In the genomic region with DNA sequence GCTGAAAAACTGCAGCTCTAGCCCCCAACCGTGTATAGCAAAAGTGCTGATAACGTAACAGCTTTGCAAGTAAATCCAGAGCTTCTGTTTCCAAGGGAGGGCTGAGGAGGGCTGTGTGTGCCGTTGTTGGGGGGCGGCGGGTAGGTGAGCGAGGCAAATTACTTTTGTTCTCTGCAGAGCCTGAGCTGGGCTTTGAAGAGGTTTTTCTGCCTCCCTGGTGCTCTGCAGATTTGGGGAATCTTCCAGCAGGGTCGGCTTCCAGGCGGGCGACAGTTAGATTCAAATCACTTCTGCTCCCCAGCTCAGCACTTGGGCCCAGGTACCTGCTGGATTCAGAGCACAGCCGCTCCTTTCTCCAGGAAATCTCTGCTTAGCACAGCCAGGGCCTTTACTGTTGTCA, we compare ENCODE assay signal across 20 cellular contexts.
"Had no signal": no experiment of that assay in that cellular context is flagged by ENCODE, and none has a peak within 500 bp of the region (broad histone marks: within the 10 kb centered on the region; RNA-seq: fewer than 3 reads in every experiment).

No MANE protein-coding gene starts in this region.

- ATAC-seq: activated naive CD4-positive, alpha-beta T cell treated with anti-CD3 and anti-CD28 coated beads, Interleukin-2, amount 50 U/mL, for 72 hours; heart right ventricle; left lobe of liver; naive thymus-derived CD4-positive, alpha-beta T cell; sciatic nerve; stimulated activated naive B cell treated with anti-CD40 and anti-IgM and Interleukin-4, amounts not matched to agents 10 μg/mL and 1 μg/mL and 100 μg/mL, for 72 hours had no signal

- H3K9ac ChIP-seq: parathyroid adenoma had no signal

- H3K4me1 ChIP-seq: heart right ventricle, parathyroid adenoma, transverse colon had no signal

- DNase-seq: activated gamma-delta T cell treated with Interleukin-2 at 50 U/mL for 16 hours; activated T-cell treated with anti-CD3 and anti-CD28 coated beads, Interleukin-2, amount 50 U/mL, for 1 hour; aorta; central memory CD4-positive, alpha-beta T cell; dorsolateral prefrontal cortex; heart right ventricle; kidney; naive thymus-derived CD4-positive, alpha-beta T cell; small intestine; stimulated activated CD4-positive, alpha-beta T cell treated with anti-CD3 and anti-CD28 coated beads, Interleukin-15, amount 100 ng/mL, for 24 hours; stimulated activated CD8-positive, alpha-beta memory T cell treated with anti-CD3 and anti-CD28 coated beads, Interleukin-4, amount 100 ng/mL, for 48 hours; stimulated activated naive B cell treated with anti-CD40 and anti-IgM and Interleukin-4, amounts not matched to agents 10 μg/mL and 1 μg/mL and 100 μg/mL, for 72 hours; T-helper 9 cell; transverse colon had no signal

- H2AFZ ChIP-seq: parathyroid adenoma had no signal

- H3K9me3 ChIP-seq: transverse colon had no signal

- H3K36me3 ChIP-seq: heart right ventricle, transverse colon had no signal

- H3K4me3 ChIP-seq: dorsolateral prefrontal cortex, heart right ventricle, lung, transverse colon had no signal

- H3K27me3 ChIP-seq: dorsolateral prefrontal cortex, transverse colon had no signal

- H3K27ac ChIP-seq: dorsolateral prefrontal cortex, epithelial cell of prostate, heart right ventricle, parathyroid adenoma, transverse colon had no signal

- H3K79me2 ChIP-seq: parathyroid adenoma had no signal
